18 cellular contexts compared by ENCODE assay signal in genomic region chr5:169791251-169791650, GRCh38.
"Had no signal": no experiment of that assay in that cellular context is flagged by ENCODE, and none has a peak within 500 bp of the region (broad histone marks: within the 10 kb centered on the region; RNA-seq: fewer than 3 reads in every experiment).

No MANE protein-coding gene starts in this region.

- H3K9me3 Mint-ChIP-seq: activated CD4-positive, alpha-beta memory T cell treated with anti-CD3 and anti-CD28 coated beads for 36 hours; activated naive CD4-positive, alpha-beta T cell treated with anti-CD3 and anti-CD28 coated beads, Interleukin-2, amount 10 ng/mL, durations not matched to agents 7 days and 5 days; activated T-helper 1 cell treated with anti-CD3 and anti-CD28 coated beads, Interleukin-12 subunit alpha, Interleukin-12 subunit beta, Interleukin-2, Interleukin-4 antibody, amounts not matched to agents 30 ng/mL and 10 ng/mL and 1 ng/mL, durations not matched to agents 14 hours and 24 hours and 36 hours; nephron progenitor cell had no signal

- H3K27ac Mint-ChIP-seq: activated CD4-positive, alpha-beta memory T cell treated with anti-CD3 and anti-CD28 coated beads for 36 hours; activated naive CD4-positive, alpha-beta T cell treated with anti-CD3 and anti-CD28 coated beads, Interleukin-2, amount 10 ng/mL, durations not matched to agents 7 days and 5 days; activated T-helper 1 cell treated with anti-CD3 and anti-CD28 coated beads, Interleukin-12 subunit alpha, Interleukin-12 subunit beta, Interleukin-2, Interleukin-4 antibody, amounts not matched to agents 30 ng/mL and 10 ng/mL and 1 ng/mL, durations not matched to agents 14 hours and 24 hours and 36 hours; nephron progenitor cell had no signal

- DNase-seq: activated CD4-positive, alpha-beta memory T cell treated with anti-CD3 and anti-CD28 coated beads for 36 hours; activated CD4-positive, alpha-beta T cell treated with anti-CD3 and anti-CD28 coated beads for 4 hours; activated CD8-positive, alpha-beta memory T cell treated with anti-CD3 and anti-CD28 coated beads, Interleukin-2, amount 50 U/mL, for 4 hours; activated gamma-delta T cell; activated naive CD4-positive, alpha-beta T cell treated with anti-CD3 and anti-CD28 coated beads, Interleukin-2, amount 10 ng/mL, durations not matched to agents 7 days and 5 days; activated T-cell treated with anti-CD3 and anti-CD28 coated beads, Interleukin-2, amount 50 U/mL, for 1 hour; amniotic stem cell; central memory CD4-positive, alpha-beta T cell; foreskin keratinocyte; left cardiac atrium; nephron progenitor cell; right lobe of liver; stimulated activated CD4-positive, alpha-beta T cell treated with anti-CD3 and anti-CD28 coated beads, Interleukin-2, amount 100 ng/mL, for 48 hours; stimulated activated naive CD4-positive, alpha-beta T cell treated with Interleukin-2 at 50 U/mL for 16 hours had no signal

- H3K27me3 Mint-ChIP-seq: activated CD4-positive, alpha-beta memory T cell treated with anti-CD3 and anti-CD28 coated beads for 36 hours; activated naive CD4-positive, alpha-beta T cell treated with anti-CD3 and anti-CD28 coated beads, Interleukin-2, amount 10 ng/mL, durations not matched to agents 7 days and 5 days had no signal

- H3K4me3 ChIP-seq: breast epithelium, esophagus muscularis mucosa, right lobe of liver, tibial nerve had no signal

- ATAC-seq: foreskin keratinocyte, left cardiac atrium, right lobe of liver had no signal

- H3K4me1 Mint-ChIP-seq: activated naive CD4-positive, alpha-beta T cell treated with anti-CD3 and anti-CD28 coated beads, Interleukin-2, amount 10 ng/mL, durations not matched to agents 7 days and 5 days had no signal

- H3K4me3 Mint-ChIP-seq: activated CD4-positive, alpha-beta memory T cell treated with anti-CD3 and anti-CD28 coated beads for 36 hours; activated naive CD4-positive, alpha-beta T cell treated with anti-CD3 and anti-CD28 coated beads, Interleukin-2, amount 10 ng/mL, durations not matched to agents 7 days and 5 days; activated T-helper 1 cell treated with anti-CD3 and anti-CD28 coated beads, Interleukin-12 subunit alpha, Interleukin-12 subunit beta, Interleukin-2, Interleukin-4 antibody, amounts not matched to agents 30 ng/mL and 10 ng/mL and 1 ng/mL, durations not matched to agents 14 hours and 24 hours and 36 hours; nephron progenitor cell had no signal
